15 cellular contexts compared by ENCODE assay signal in genomic region chr1:1418464-1419362, GRCh38. TPM values are rescaled to one million over a fixed set of nuclear protein-coding genes. Genes with fewer than 3 reads are reported as not detected.
DNase-seq lines count a peak whose midpoint lies in the region; ATAC-seq and TF ChIP-seq lines count a peak whose summit lies in the region.
"Had no signal": no experiment of that assay in that cellular context is flagged by ENCODE, and none has a peak within 500 bp of the region (broad histone marks: within the 10 kb centered on the region; RNA-seq: fewer than 3 reads in every experiment).

No MANE protein-coding gene starts in this region.

- H3K27ac ChIP-seq in BLaER1 (peak overlapping the region; percentile 78), epithelial cell of prostate (peak overlapping the region; percentile 82), neural progenitor cell (no peak overlapping the region)

- ATAC-seq in GM21360 (IDR thresholded peaks at IDR 0.05; ENCODE audit: unreplicated experiment) (no peak), HG03378 (IDR thresholded peaks at IDR 0.05; ENCODE audit: unreplicated experiment) (no peak)
- ATAC-seq: natural killer cell had no signal

- peaks cover 2% of the 10 kb centered on the region for H3K27me3 Mint-ChIP-seq in neural progenitor cell (ENCODE audit: insufficient read depth, low read depth)

- H3K9me3 ChIP-seq in BLaER1 (no peaks in the 10 kb centered on the region), NT2/D1 (ENCODE audit: insufficient read depth, low read length) (no peaks in the 10 kb centered on the region), neural progenitor cell (ENCODE audit: low read depth) (no peaks in the 10 kb centered on the region)

- DNase-seq in NT2/D1 (ENCODE audit: low read depth, low spot score) (no peak), epithelial cell of prostate (ENCODE audit: low read depth, low spot score) (no peak), neural progenitor cell (ENCODE audit: low spot score) (no peak), hypothalamus (lab: John Stamatoyannopoulos, UW) (no peak), NCI-H1930 (lab: John Stamatoyannopoulos, UW) (no peak)
- DNase-seq: activated CD4-positive, alpha-beta T cell treated with anti-CD3 and anti-CD28 coated beads, Interleukin-2, amount 10 ng/mL, durations not matched to agents 7 days and 5 days; activated gamma-delta T cell treated with Interleukin-2 at 50 U/mL for 16 hours; DND-41; natural killer cell; stimulated activated CD4-positive, alpha-beta T cell treated with anti-CD3 and anti-CD28 coated beads, Interleukin-12 subunit alpha, Interleukin-12 subunit beta, amount 100 ng/mL, for 4 hours; T-helper 2 cell had no signal

- peaks cover 59% of the 10 kb centered on the region for H3K4me1 ChIP-seq in BLaER1
- H3K4me1 ChIP-seq in NT2/D1 (ENCODE audit: insufficient read depth, insufficient read length), result peaks cover 21% of the 10 kb centered on the region
- H3K4me1 ChIP-seq in neural progenitor cell, result peaks cover 16% of the 10 kb centered on the region

- no peaks in the 10 kb centered on the region for H3K36me3 Mint-ChIP-seq in neural progenitor cell
- H3K36me3 Mint-ChIP-seq: natural killer cell had no signal

- H4K20me1 ChIP-seq in BLaER1, result no peaks in the 10 kb centered on the region
- no peaks in the 10 kb centered on the region for H4K20me1 ChIP-seq in neural progenitor cell (ENCODE audit: low read depth)

- peak overlapping the region; percentile 99 for H3K27ac Mint-ChIP-seq in neural progenitor cell
- H3K27ac Mint-ChIP-seq: activated CD4-positive, alpha-beta T cell treated with anti-CD3 and anti-CD28 coated beads, Interleukin-2, amount 10 ng/mL, durations not matched to agents 7 days and 5 days; natural killer cell had no signal

- H3K36me3 ChIP-seq in BLaER1, result no peaks in the 10 kb centered on the region
- H3K36me3 ChIP-seq in NT2/D1 (ENCODE audit: insufficient read depth, insufficient read length, low read length), result no peaks in the 10 kb centered on the region
- no peaks in the 10 kb centered on the region for H3K36me3 ChIP-seq in neural progenitor cell

- H3K4me3 ChIP-seq in BLaER1 (no peak overlapping the region), NT2/D1 (ENCODE audit: insufficient read length, low read depth) (no peak overlapping the region), neural progenitor cell (no peak overlapping the region)

- H3K4me3 Mint-ChIP-seq in neural progenitor cell, result peak overlapping the region; percentile 52
- H3K4me3 Mint-ChIP-seq: activated CD4-positive, alpha-beta T cell treated with anti-CD3 and anti-CD28 coated beads, Interleukin-2, amount 10 ng/mL, durations not matched to agents 7 days and 5 days; natural killer cell had no signal

- no peaks in the 10 kb centered on the region for H3K27me3 ChIP-seq in BLaER1
- no peaks in the 10 kb centered on the region for H3K27me3 ChIP-seq in NT2/D1 (ENCODE audit: insufficient read depth, insufficient read length)
- no peaks in the 10 kb centered on the region for H3K27me3 ChIP-seq in neural progenitor cell

- peak overlapping the region; percentile 65 for H3K9ac ChIP-seq in BLaER1
- H3K9ac ChIP-seq in NT2/D1 (ENCODE audit: insufficient read length, low read depth), result peak overlapping the region; percentile 72
- H3K9ac ChIP-seq in neural progenitor cell, result no peak overlapping the region

- TF ChIP-seq CTCF in neural progenitor cell (IDR thresholded peaks at IDR 0.05), result no peak

- H3F3A ChIP-seq in neural progenitor cell (ENCODE audit: low read depth), result peaks cover 14% of the 10 kb centered on the region

- no peaks in the 10 kb centered on the region for H3K79me2 ChIP-seq in neural progenitor cell (ENCODE audit: low read depth)

- H3K9me3 Mint-ChIP-seq in neural progenitor cell, result no peaks in the 10 kb centered on the region
- H3K9me3 Mint-ChIP-seq: activated CD4-positive, alpha-beta T cell treated with anti-CD3 and anti-CD28 coated beads, Interleukin-2, amount 10 ng/mL, durations not matched to agents 7 days and 5 days; natural killer cell had no signal

- H2AFZ ChIP-seq in neural progenitor cell (replicated peaks), result no peak overlapping the region

- peaks cover 32% of the 10 kb centered on the region for H3K4me1 Mint-ChIP-seq in neural progenitor cell
- H3K4me1 Mint-ChIP-seq: natural killer cell had no signal

- peak overlapping the region; percentile 54 for H3K4me2 ChIP-seq in BLaER1
- H3K4me2 ChIP-seq in neural progenitor cell, result no peak overlapping the region

RNA-seq across cellular contexts. Expression of gene ANKRD65, which starts 2.4 kb away (rescaled TPM):
- 0.15 and 1.7 TPM in 2 replicates for total RNA-seq in neural progenitor cell (ENCODE audit: low replicate concordance)
- total RNA-seq: activated CD4-positive, alpha-beta T cell treated with anti-CD3 and anti-CD28 coated beads, Interleukin-2, amount 10 ng/mL, durations not matched to agents 7 days and 5 days; natural killer cell had no signal

RNA-seq across cellular contexts. Expression of gene MRPL20, which starts 11.6 kb away (rescaled TPM):
- 89.0 and 96.1 TPM in 2 replicates for total RNA-seq in neural progenitor cell (ENCODE audit: low replicate concordance)

RNA-seq across cellular contexts. Expression of gene VWA1, which starts 16.8 kb away (rescaled TPM):
- 2.4 and 7.0 TPM in 2 replicates for total RNA-seq in neural progenitor cell (ENCODE audit: low replicate concordance)
- total RNA-seq: natural killer cell had no signal

RNA-seq across cellular contexts. Expression of gene CCNL2, which starts 19.6 kb away (rescaled TPM):
- total RNA-seq in neural progenitor cell (ENCODE audit: low replicate concordance), result 143 and 198 TPM in 2 replicates

RNA-seq across cellular contexts. Expression of gene ATAD3C, which starts 30.8 kb away (rescaled TPM):
- not detected in 2 replicates for total RNA-seq in neural progenitor cell (ENCODE audit: low replicate concordance)
- total RNA-seq: cerebellum had no signal
